Comparison of ENCODE assay signal across 1 cellular context in the genomic region with DNA sequence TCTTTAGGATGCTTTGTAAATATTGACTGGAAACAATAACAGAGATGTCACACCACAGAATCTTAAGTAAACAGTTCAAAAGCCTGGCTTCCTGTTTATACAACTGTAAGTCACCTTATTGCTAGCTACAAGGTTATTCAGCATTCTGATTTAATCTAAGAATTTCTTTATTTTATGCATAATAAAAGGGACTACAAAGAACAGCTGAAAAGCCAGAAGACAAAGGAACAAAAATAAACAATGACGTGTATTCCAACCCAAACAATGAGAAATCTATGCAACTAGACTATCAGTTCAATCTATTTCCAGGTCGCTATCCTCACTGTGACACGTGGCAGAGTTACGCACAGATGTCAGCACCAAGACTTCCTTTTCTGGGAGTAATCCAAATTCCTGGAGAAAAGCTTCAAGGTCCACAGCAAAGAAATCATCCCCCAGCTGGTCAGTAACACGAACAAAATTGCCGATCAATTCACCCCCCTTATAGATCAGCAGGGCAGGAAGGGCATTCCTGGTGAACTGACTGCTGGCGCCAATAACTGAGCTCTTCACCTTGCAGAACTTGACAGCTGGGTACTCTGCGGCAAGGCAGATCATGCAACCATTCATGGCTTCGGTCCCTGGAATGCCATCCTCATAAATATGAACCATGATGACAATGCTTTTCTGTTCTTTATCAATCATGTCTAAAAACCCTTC.
TF ChIP-seq lines count a peak whose summit lies in the region.

No MANE protein-coding gene starts in this region.

TF ChIP-seq in SK-N-SH, 30 proteins besides CTCF, POLR2A, EP300 and RAD21 (continued from another document):
- TF ChIP-seq, protein P1, sequence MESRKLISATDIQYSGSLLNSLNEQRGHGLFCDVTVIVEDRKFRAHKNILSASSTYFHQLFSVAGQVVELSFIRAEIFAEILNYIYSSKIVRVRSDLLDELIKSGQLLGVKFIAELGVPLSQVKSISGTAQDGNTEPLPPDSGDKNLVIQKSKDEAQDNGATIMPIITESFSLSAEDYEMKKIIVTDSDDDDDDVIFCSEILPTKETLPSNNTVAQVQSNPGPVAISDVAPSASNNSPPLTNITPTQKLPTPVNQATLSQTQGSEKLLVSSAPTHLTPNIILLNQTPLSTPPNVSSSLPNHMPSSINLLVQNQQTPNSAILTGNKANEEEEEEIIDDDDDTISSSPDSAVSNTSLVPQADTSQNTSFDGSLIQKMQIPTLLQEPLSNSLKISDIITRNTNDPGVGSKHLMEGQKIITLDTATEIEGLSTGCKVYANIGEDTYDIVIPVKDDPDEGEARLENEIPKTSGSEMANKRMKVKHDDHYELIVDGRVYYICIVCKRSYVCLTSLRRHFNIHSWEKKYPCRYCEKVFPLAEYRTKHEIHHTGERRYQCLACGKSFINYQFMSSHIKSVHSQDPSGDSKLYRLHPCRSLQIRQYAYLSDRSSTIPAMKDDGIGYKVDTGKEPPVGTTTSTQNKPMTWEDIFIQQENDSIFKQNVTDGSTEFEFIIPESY (IDR thresholded peaks at IDR 0.05; ENCODE audit: borderline replicate concordance, low read depth) = no peak
